Comparison of ENCODE assay signal across 10 cellular contexts in the genomic region with DNA sequence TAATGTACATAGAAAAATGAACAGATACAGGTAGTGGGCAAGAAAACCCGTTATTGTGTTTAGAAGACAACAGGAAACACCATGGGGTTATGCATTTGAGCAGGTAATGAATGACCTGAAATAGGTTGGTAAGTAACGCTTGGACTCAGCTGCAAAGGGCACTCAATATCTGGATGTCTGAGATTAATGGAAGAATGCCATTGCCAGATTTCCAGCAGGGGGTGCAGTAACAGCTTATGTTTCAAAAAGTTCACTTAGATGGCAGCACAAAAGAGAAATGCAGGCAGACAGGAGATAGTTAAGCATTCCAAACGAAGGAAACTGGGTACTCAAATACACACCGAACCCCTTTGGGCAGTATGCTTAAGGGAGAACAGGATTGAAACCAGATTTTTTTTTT.
A peak's percentile ranks its signal among the peaks of the same experiment; 100 is the strongest.
DNase-seq lines count a peak whose midpoint lies in the region; ATAC-seq, FAIRE-seq and TF ChIP-seq lines count a peak whose summit lies in the region.
"Had no signal": no experiment of that assay in that cellular context is flagged by ENCODE, and none has a peak within 500 bp of the region (broad histone marks: within the 10 kb centered on the region; RNA-seq: fewer than 3 reads in every experiment).

No MANE protein-coding gene starts in this region.

- H3K27me3 ChIP-seq in bronchial epithelial cell (ENCODE audit: control insufficient read depth, insufficient read depth, low read length) = no peaks in the 10 kb centered on the region
- H3K27me3 ChIP-seq: transverse colon had no signal

- peak; percentile 40 for FAIRE-seq in bronchial epithelial cell (lab: Jason Lieb, UNC)

- TF ChIP-seq CTCF in GM10266 (IDR thresholded peaks at IDR 0.05; ENCODE audit: control insufficient read depth, insufficient read depth, low read depth, missing control alignments) = peak; percentile 37
- peak; percentile 34; the same call in 1 of the 2 replicates for TF ChIP-seq CTCF in LNCaP clone FGC (IDR thresholded peaks at IDR 0.05; ENCODE audit: control insufficient read depth, extremely low read depth, insufficient read depth)
- peak; percentile 37 for TF ChIP-seq CTCF in bronchial epithelial cell (IDR thresholded peaks at IDR 0.05; ENCODE audit: insufficient read depth, low read length, severe bottlenecking)

- H3K4me3 ChIP-seq in LNCaP clone FGC (ENCODE audit: low read depth, low read length) (no peak overlapping the region), bronchial epithelial cell (ENCODE audit: low read depth, low read length) (no peak overlapping the region)
- H3K4me3 ChIP-seq: transverse colon had no signal

- ATAC-seq in GM21786 (IDR thresholded peaks at IDR 0.05; ENCODE audit: unreplicated experiment) = no peak
- ATAC-seq in GM18502 (IDR thresholded peaks at IDR 0.05; ENCODE audit: poor library complexity, unreplicated experiment) = no peak

- DNase-seq in GM10266 (ENCODE audit: extremely low spot score) (no peak), LNCaP clone FGC (ENCODE audit: low read depth) (peak; percentile 19), bronchial epithelial cell (ENCODE audit: low read depth) (peak; percentile 16), myocyte (ENCODE audit: low read depth) (peak; percentile 24), GM03348 (ENCODE audit: low spot score) (no peak)
- DNase-seq in stimulated activated CD8-positive, alpha-beta memory T cell treated with anti-CD3 and anti-CD28 coated beads, Interleukin-4, amount 100 ng/mL, for 48 hours = no peak
- DNase-seq: NCI-H1436 treated with DMSO at 0.1 percent for 48 hours, transverse colon had no signal

- H3K36me3 ChIP-seq in bronchial epithelial cell (ENCODE audit: control insufficient read depth, insufficient read depth, low read length) = no peaks in the 10 kb centered on the region
- H3K36me3 ChIP-seq: transverse colon had no signal

Comparison
In these comparisons a context has a peak if more than half of its experiments do, and no peak if none do; other contexts are left out.
1. DNase-seq: peak in LNCaP clone FGC (single experiment), bronchial epithelial cell (single experiment) and myocyte (single experiment); none in GM10266 (single experiment), GM03348 (single experiment) and stimulated activated CD8-positive, alpha-beta memory T cell treated with anti-CD3 and anti-CD28 coated beads, Interleukin-4, amount 100 ng/mL, for 48 hours (single experiment).
2. Peak in every context shown above with its lines, with median percentiles within 50 percentile points of each other: CTCF ChIP-seq.